In genomic region chr5:107285772-107286171, GRCh38 we compare ENCODE assay signal across 12 cellular contexts.
DNase-seq lines count a peak whose midpoint lies in the region; ATAC-seq and TF ChIP-seq lines count a peak whose summit lies in the region.
"Had no signal": no experiment of that assay in that cellular context is flagged by ENCODE, and none has a peak within 500 bp of the region (broad histone marks: within the 10 kb centered on the region; RNA-seq: fewer than 3 reads in every experiment).

No MANE protein-coding gene starts in this region.

- DNase-seq in activated CD8-positive, alpha-beta memory T cell treated with anti-CD3 and anti-CD28 coated beads, Interleukin-2, amount 50 U/mL, for 48 hours = peak; percentile 52
- DNase-seq in activated CD8-positive, alpha-beta memory T cell treated with anti-CD3 and anti-CD28 coated beads, Interleukin-2, amount 50 U/mL, for 4 hours = no peak
- DNase-seq in renal cortical epithelial cell (ENCODE audit: low read depth) (peak; percentile 70), brain microvascular endothelial cell (no peak), RWPE1 (ENCODE audit: low spot score) (no peak)
- DNase-seq in NK-92 treated with Interleukin-12 subunit alpha and Interleukin-12 subunit beta, amount 100 ng/mL, for 24 hours (lab: John Stamatoyannopoulos, UW) = no peak
- DNase-seq: adrenal gland, naive B cell, NCI-H2171 had no signal

- no peaks in the 10 kb centered on the region for H3K36me3 ChIP-seq in brain microvascular endothelial cell (replicated peaks)
- H3K36me3 ChIP-seq: adrenal gland had no signal

- ATAC-seq in HG02571 (IDR thresholded peaks at IDR 0.05; ENCODE audit: unreplicated experiment) (peak; percentile 36), HG03565 (IDR thresholded peaks at IDR 0.05; ENCODE audit: unreplicated experiment) (peak; percentile 33)

- H3K27ac ChIP-seq in brain microvascular endothelial cell = no peak overlapping the region
- no peak overlapping the region for H3K27ac ChIP-seq in RWPE1
- H3K27ac ChIP-seq: adrenal gland, foreskin keratinocyte had no signal

- no peak for TF ChIP-seq CTCF in brain microvascular endothelial cell (IDR thresholded peaks at IDR 0.05; ENCODE audit: low read depth, low read length, missing control alignments)
- TF ChIP-seq CTCF in RWPE1 (conservative IDR thresholded peaks at IDR 0.05; ENCODE audit: low read depth) = no peak

- no peaks in the 10 kb centered on the region for H3K27me3 ChIP-seq in brain microvascular endothelial cell (replicated peaks)
- H3K27me3 ChIP-seq: adrenal gland, foreskin keratinocyte had no signal

- POLR2A ChIA-PET in RWPE1 (lab: Yijun Ruan, JAX; ENCODE audit: low non-redundant PET) = no interaction called here

- in situ Hi-C loops in brain microvascular endothelial cell (cut with HindIII; ENCODE audit: low pct_ligation_motif_present, low sequenced_read_pairs) = no loop called here

- H3K4me3 ChIP-seq in brain microvascular endothelial cell (ENCODE audit: low read depth, low read length) = no peak overlapping the region
- H3K4me3 ChIP-seq: adrenal gland had no signal

- CTCF ChIA-PET in RWPE1 (lab: Yijun Ruan, JAX) = interaction anchor here (0.5 kb wide), 1 partner anchor 310 kb away, joined by 3 read pairs; no protein-coding TSS in a partner anchor

Comparison
In these comparisons a context has a peak if more than half of its experiments do, and no peak if none do; other contexts are left out.
1. DNase-seq: peak in activated CD8-positive, alpha-beta memory T cell treated with anti-CD3 and anti-CD28 coated beads, Interleukin-2, amount 50 U/mL, for 48 hours (single experiment) and renal cortical epithelial cell (single experiment); none in activated CD8-positive, alpha-beta memory T cell treated with anti-CD3 and anti-CD28 coated beads, Interleukin-2, amount 50 U/mL, for 4 hours (single experiment), brain microvascular endothelial cell (single experiment), RWPE1 (single experiment) and NK-92 treated with Interleukin-12 subunit alpha and Interleukin-12 subunit beta, amount 100 ng/mL, for 24 hours (single experiment).